Comparison of ENCODE assay signal across 30 cellular contexts in the genomic region with DNA sequence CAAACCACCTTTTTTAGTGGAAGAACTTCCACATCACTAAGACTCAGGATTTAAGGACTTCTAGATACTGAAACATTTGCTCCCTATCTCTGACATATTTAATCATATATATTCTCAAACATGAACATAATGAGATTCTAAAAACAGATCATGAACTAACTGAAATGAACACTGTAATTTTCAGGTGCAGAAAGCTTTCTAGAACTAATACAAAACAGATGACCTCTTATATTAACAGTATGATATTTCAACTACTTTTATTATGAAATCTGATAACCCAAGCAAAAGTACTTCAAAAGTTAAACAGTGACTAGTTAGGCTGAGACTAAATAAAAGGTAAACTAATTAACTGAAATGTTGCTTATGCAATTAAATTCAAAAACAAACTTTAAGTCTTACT.
"Had no signal": no experiment of that assay in that cellular context is flagged by ENCODE, and none has a peak within 500 bp of the region (broad histone marks: within the 10 kb centered on the region; RNA-seq: fewer than 3 reads in every experiment).

No MANE protein-coding gene starts in this region.

- H3K9me3 ChIP-seq: esophagus squamous epithelium, mucosa of descending colon, neutrophil, right lobe of liver, suprapubic skin, transverse colon, upper lobe of right lung, uterus had no signal

- H3K27me3 Mint-ChIP-seq: effector memory CD8-positive, alpha-beta T cell; naive B cell; natural killer cell treated with Interleukin-12 subunit alpha and Interleukin-12 subunit beta and Interleukin-15 and Interleukin-18, amount 100 ng/mL, for 72 hours; progenitor cell of endocrine pancreas; stimulated activated naive CD8-positive, alpha-beta T cell treated with anti-CD3 and anti-CD28 coated beads, Interleukin-15, amount 100 ng/mL, for 72 hours had no signal

- H3K36me3 ChIP-seq: esophagus squamous epithelium, right lobe of liver, suprapubic skin, transverse colon, uterus had no signal

- H3K4me3 Mint-ChIP-seq: effector memory CD8-positive, alpha-beta T cell; immature natural killer cell; mesothelial cell of epicardium; naive B cell; natural killer cell treated with Interleukin-12 subunit alpha and Interleukin-12 subunit beta and Interleukin-15 and Interleukin-18, amount 100 ng/mL, for 72 hours; neural crest cell; stimulated activated naive CD8-positive, alpha-beta T cell treated with anti-CD3 and anti-CD28 coated beads, Interleukin-15, amount 100 ng/mL, for 72 hours had no signal

- DNase-seq: cortex of kidney; effector memory CD8-positive, alpha-beta T cell; erythroblast; esophagus squamous epithelium; foreskin melanocyte; hypothalamus; immature natural killer cell; mesenchymal stem cell; mucosa of descending colon; naive B cell; right lobe of liver; stimulated activated CD4-positive, alpha-beta T cell treated with anti-CD3 and anti-CD28 coated beads, Interleukin-12 subunit alpha, Interleukin-12 subunit beta, amount 100 ng/mL, for 4 hours; stimulated activated CD4-positive, alpha-beta T cell treated with anti-CD3 and anti-CD28 coated beads, Interleukin-1b, Interleukin-23, amount 100 ng/mL, for 48 hours; stimulated activated CD4-positive, alpha-beta T cell treated with anti-CD3 and anti-CD28 coated beads, Interleukin-4, amount 100 ng/mL, for 1 hour; stimulated activated CD8-positive, alpha-beta memory T cell treated with anti-CD3 and anti-CD28 coated beads, Interleukin-4, amount 100 ng/mL, for 48 hours; stimulated activated naive CD4-positive, alpha-beta T cell; stimulated activated naive CD8-positive, alpha-beta T cell treated with anti-CD3 and anti-CD28 coated beads, Interleukin-15, amount 100 ng/mL, for 72 hours; transverse colon; upper lobe of right lung; uterus had no signal

- H3K4me1 Mint-ChIP-seq: naive B cell; stimulated activated naive CD8-positive, alpha-beta T cell treated with anti-CD3 and anti-CD28 coated beads, Interleukin-15, amount 100 ng/mL, for 72 hours had no signal

- H3K4me1 ChIP-seq: esophagus squamous epithelium, parathyroid adenoma, suprapubic skin, transverse colon, upper lobe of right lung, uterus had no signal

- H3K27ac Mint-ChIP-seq: effector memory CD8-positive, alpha-beta T cell; immature natural killer cell; mesothelial cell of epicardium; naive B cell; natural killer cell treated with Interleukin-12 subunit alpha and Interleukin-12 subunit beta and Interleukin-15 and Interleukin-18, amount 100 ng/mL, for 72 hours; progenitor cell of endocrine pancreas; stimulated activated naive CD8-positive, alpha-beta T cell treated with anti-CD3 and anti-CD28 coated beads, Interleukin-15, amount 100 ng/mL, for 72 hours had no signal

- H3K4me3 ChIP-seq: esophagus squamous epithelium, lung, mucosa of descending colon, right lobe of liver, smooth muscle cell, suprapubic skin, transverse colon, upper lobe of right lung, uterus had no signal

- H3K36me3 Mint-ChIP-seq: immature natural killer cell; naive B cell; natural killer cell treated with Interleukin-12 subunit alpha and Interleukin-12 subunit beta and Interleukin-15 and Interleukin-18, amount 100 ng/mL, for 72 hours had no signal

- H3K9me3 Mint-ChIP-seq: effector memory CD8-positive, alpha-beta T cell; immature natural killer cell; mesothelial cell of epicardium; naive B cell; natural killer cell treated with Interleukin-12 subunit alpha and Interleukin-12 subunit beta and Interleukin-15 and Interleukin-18, amount 100 ng/mL, for 72 hours; neural crest cell; stimulated activated naive CD8-positive, alpha-beta T cell treated with anti-CD3 and anti-CD28 coated beads, Interleukin-15, amount 100 ng/mL, for 72 hours had no signal

- H3K9ac ChIP-seq: parathyroid adenoma had no signal

- H3K27ac ChIP-seq: esophagus squamous epithelium, parathyroid adenoma, right lobe of liver, suprapubic skin, transverse colon, upper lobe of right lung, uterus had no signal

- FAIRE-seq: keratinocyte had no signal
